Comparison of ENCODE assay signal across 11 cellular contexts in the genomic region with DNA sequence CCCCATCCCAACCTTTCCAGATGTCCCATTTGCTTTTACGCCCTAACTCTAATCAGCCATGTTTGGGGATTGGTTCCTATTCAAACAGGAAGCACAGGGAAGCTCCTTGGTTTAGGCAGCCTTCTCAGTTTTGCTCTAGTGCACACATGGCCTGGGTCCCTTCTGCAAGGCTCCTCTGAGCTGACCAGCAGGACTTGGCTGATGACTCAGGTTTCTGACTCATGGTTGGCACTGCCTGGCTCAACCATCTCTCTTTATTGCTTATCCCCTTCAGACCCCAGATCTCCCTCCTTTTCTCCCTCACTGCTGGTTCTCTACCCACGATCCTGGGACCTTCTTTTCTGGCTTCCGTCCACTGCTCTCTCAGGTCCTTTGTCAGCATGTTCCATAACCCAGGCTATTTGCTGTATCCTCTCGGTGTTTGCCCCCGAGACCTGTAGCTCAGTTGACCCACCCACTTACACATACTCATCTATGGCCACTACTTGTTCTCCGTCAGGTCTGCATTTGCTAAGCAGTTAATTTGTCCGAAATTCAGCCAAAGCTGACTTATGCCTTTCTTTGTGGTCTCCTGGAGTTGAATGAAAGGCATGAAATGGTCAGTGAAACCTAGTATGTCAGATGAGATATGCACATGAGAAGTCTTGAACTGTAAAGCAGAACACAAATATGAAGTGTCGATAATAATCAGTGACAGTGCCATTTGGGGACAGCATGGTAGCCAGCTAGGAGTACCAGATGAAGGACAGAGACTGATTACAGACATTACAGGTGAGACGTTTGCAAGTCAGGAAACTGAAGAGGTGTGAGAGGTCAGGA.
DNase-seq lines count a peak whose midpoint lies in the region; ATAC-seq and TF ChIP-seq lines count a peak whose summit lies in the region.
"Had no signal": no experiment of that assay in that cellular context is flagged by ENCODE, and none has a peak within 500 bp of the region (broad histone marks: within the 10 kb centered on the region; RNA-seq: fewer than 3 reads in every experiment).

No MANE protein-coding gene starts in this region.

- H2AFZ ChIP-seq in fibroblast of lung (ENCODE audit: low read length): no peak overlapping the region

- TF ChIP-seq CTCF in fibroblast of lung (conservative IDR thresholded peaks at IDR 0.05 in 1 of 2, IDR thresholded peaks at IDR 0.05 in 1 of 2; ENCODE audit: low read depth in 1 of 2, low read length in 2 of 2): no peak

- H3K9ac ChIP-seq in fibroblast of lung (ENCODE audit: insufficient read depth, low read length): no peak overlapping the region

- no peaks in the 10 kb centered on the region for H3K79me2 ChIP-seq in fibroblast of lung (ENCODE audit: control insufficient read depth, insufficient read depth, low read length)

- ATAC-seq in aorta (ENCODE audit: low FRiP score) (peak; percentile 77), HG02571 (IDR thresholded peaks at IDR 0.05; ENCODE audit: unreplicated experiment) (no peak), GM19023 (IDR thresholded peaks at IDR 0.05; ENCODE audit: unreplicated experiment) (no peak)

- DNase-seq in SKM-1 treated with dmso at 0.1 percent for 144 hours (lab: John Stamatoyannopoulos, UW; ENCODE audit: unreplicated experiment): peak; percentile 45
- DNase-seq in SKM-1 (lab: John Stamatoyannopoulos, UW; ENCODE audit: unreplicated experiment): no peak
- DNase-seq in SJCRH30: peak; percentile 18 to 22
- peak; percentile 58 to 74 for DNase-seq in fibroblast of lung (ENCODE audit: low read depth in 2 of 2)
- DNase-seq in aorta: peak in 1 of 2 donors; percentile 73
- no peak for DNase-seq in DMS153 treated with DMSO at 0.1 percent for 48 hours (lab: John Stamatoyannopoulos, UW; ENCODE audit: unreplicated experiment)
- DNase-seq: NCI-H2081 treated with DMSO at 0.1 percent for 48 hours; occipital lobe; stimulated activated CD4-positive, alpha-beta T cell treated with anti-CD3 and anti-CD28 coated beads, Interleukin-1b, Interleukin-23, amount 100 ng/mL, for 48 hours had no signal

- 62 to 63% methylated on average over 9 of the region's 9 CpGs for WGBS in aorta, 2 donors

- no peaks in the 10 kb centered on the region for H3K9me3 ChIP-seq in SJCRH30 (replicated peaks)
- H3K9me3 ChIP-seq in fibroblast of lung (ENCODE audit: control insufficient read depth, insufficient read depth, low read depth, low read length): no peaks in the 10 kb centered on the region
- H3K9me3 ChIP-seq in aorta (ENCODE audit: control insufficient read depth, low read length): no peaks in the 10 kb centered on the region

- H3K36me3 ChIP-seq in SJCRH30 (no peaks in the 10 kb centered on the region), fibroblast of lung (ENCODE audit: control insufficient read depth, insufficient read depth, low read length) (no peaks in the 10 kb centered on the region), aorta (ENCODE audit: control insufficient read depth in 1 of 2, insufficient read depth in 2 of 2, low read length in 1 of 2) (peaks cover 0 to 6% of the 10 kb centered on the region in 2 donors)

- H3K4me1 ChIP-seq in SJCRH30 (no peaks in the 10 kb centered on the region), fibroblast of lung (ENCODE audit: control insufficient read depth, extremely low read depth, insufficient read depth, low read length) (no peaks in the 10 kb centered on the region), aorta (ENCODE audit: control insufficient read depth in 1 of 2, insufficient read depth in 2 of 2, low read length in 2 of 2) (peaks cover 3% of the 10 kb centered on the region in 2 donors)

- H3K4me3 ChIP-seq in SJCRH30 (no peak overlapping the region), fibroblast of lung (replicated peaks in 1 of 4; ENCODE audit: control extremely low read depth in 1 of 4, insufficient read depth in 1 of 4, low read depth in 3 of 4, low read length in 4 of 4) (no peak overlapping the region), aorta (ENCODE audit: low read length in 2 of 2) (no peak overlapping the region)

- H3K4me2 ChIP-seq in fibroblast of lung (ENCODE audit: extremely low read depth, insufficient read depth, low read length): no peak overlapping the region

- H3K27me3 ChIP-seq in SJCRH30 (no peaks in the 10 kb centered on the region), fibroblast of lung (ENCODE audit: control insufficient read depth, insufficient read depth, low read length) (no peaks in the 10 kb centered on the region), aorta (ENCODE audit: control insufficient read depth in 1 of 2, insufficient read depth in 2 of 2, low read length in 1 of 2) (no peaks in the 10 kb centered on the region)

- no peaks in the 10 kb centered on the region for H4K20me1 ChIP-seq in fibroblast of lung (ENCODE audit: control insufficient read depth, extremely low read depth, insufficient read depth, low read length)

- H3K27ac ChIP-seq in SJCRH30: no peak overlapping the region
- no peak overlapping the region for H3K27ac ChIP-seq in fibroblast of lung (ENCODE audit: insufficient read depth, low read length)
- H3K27ac ChIP-seq in aorta (ENCODE audit: low read depth in 1 of 2, low read length in 2 of 2): peak overlapping the region in 1 of 2 donors; percentile 52

- intact Hi-C loops in aorta (cut with DNase I): no loop called here

Comparison
In these comparisons a context has a peak if more than half of its experiments do, and no peak if none do; other contexts are left out.
1. DNase-seq: peak in SKM-1 treated with dmso at 0.1 percent for 144 hours (single experiment), SJCRH30 (2 of 2) and fibroblast of lung (2 of 2); none in SKM-1 (single experiment) and DMS153 treated with DMSO at 0.1 percent for 48 hours (single experiment).